In the genomic region with DNA sequence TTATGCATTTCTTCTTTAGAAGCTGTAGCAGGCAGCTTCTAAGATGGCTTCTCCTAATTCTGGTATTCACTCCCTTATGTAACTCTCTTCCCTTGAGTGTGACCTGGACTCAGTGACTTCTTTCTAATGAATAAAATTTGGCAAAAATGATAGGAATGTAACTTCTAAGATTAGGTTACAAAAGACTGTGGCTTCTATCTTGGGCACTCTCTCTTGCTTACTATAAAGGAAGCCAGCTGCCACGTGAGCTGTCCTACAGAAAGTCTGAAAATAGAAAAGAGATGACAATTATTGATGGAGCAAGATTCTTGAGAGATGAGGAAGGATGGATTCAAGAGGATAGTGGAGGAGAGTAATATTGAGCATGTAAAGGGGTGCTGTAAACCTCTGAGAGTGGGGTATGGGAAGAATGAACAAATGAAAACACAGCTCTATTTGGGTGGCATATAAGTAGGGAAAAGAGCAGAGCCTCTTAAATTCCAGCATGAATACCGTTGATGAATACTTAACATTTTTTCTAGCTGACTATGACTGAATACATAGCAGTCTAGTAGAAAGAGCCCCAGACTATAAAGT, we compare ENCODE assay signal across 12 cellular contexts. TPM values are rescaled to one million over a fixed set of nuclear protein-coding genes. Genes with fewer than 3 reads are reported as not detected.
DNase-seq lines count a peak whose midpoint lies in the region; ATAC-seq and TF ChIP-seq lines count a peak whose summit lies in the region.
"Had no signal": no experiment of that assay in that cellular context is flagged by ENCODE, and none has a peak within 500 bp of the region (broad histone marks: within the 10 kb centered on the region; RNA-seq: fewer than 3 reads in every experiment).

No MANE protein-coding gene starts in this region.

- peak overlapping the region; percentile 5 for H3K27ac ChIP-seq in epithelial cell of prostate
- no peak overlapping the region for H3K27ac ChIP-seq in effector memory CD4-positive, alpha-beta T cell (ENCODE audit: insufficient read depth, low read length, poor library complexity, severe bottlenecking)

- H3K27ac Mint-ChIP-seq in nephron, result peak overlapping the region; percentile 1 to 59 (median 58)
- H3K27ac Mint-ChIP-seq in stimulated activated memory B cell treated with anti-CD40 and anti-IgM and Interleukin-4, amounts not matched to agents 10 μg/mL and 1 μg/mL and 100 μg/mL, for 72 hours, result no peak overlapping the region
- H3K27ac Mint-ChIP-seq: activated T-helper 1 cell treated with anti-CD3 and anti-CD28 coated beads, Interleukin-12 subunit alpha, Interleukin-12 subunit beta, Interleukin-2, Interleukin-4 antibody, amounts not matched to agents 30 ng/mL and 10 ng/mL and 1 ng/mL, durations not matched to agents 14 hours and 24 hours and 36 hours had no signal

- H3K4me3 Mint-ChIP-seq in nephron, result peak overlapping the region in 1 of 3 experiments; percentile 1
- H3K4me3 Mint-ChIP-seq in stimulated activated memory B cell treated with anti-CD40 and anti-IgM and Interleukin-4, amounts not matched to agents 10 μg/mL and 1 μg/mL and 100 μg/mL, for 72 hours, result no peak overlapping the region
- H3K4me3 Mint-ChIP-seq: activated T-helper 1 cell treated with anti-CD3 and anti-CD28 coated beads, Interleukin-12 subunit alpha, Interleukin-12 subunit beta, Interleukin-2, Interleukin-4 antibody, amounts not matched to agents 30 ng/mL and 10 ng/mL and 1 ng/mL, durations not matched to agents 14 hours and 24 hours and 36 hours had no signal

- ATAC-seq in HG02938 (IDR thresholded peaks at IDR 0.05; ENCODE audit: unreplicated experiment), result no peak
- no peak for ATAC-seq in stimulated activated memory B cell treated with anti-CD40 and anti-IgM and Interleukin-4, amounts not matched to agents 10 μg/mL and 1 μg/mL and 100 μg/mL, for 72 hours

- H3K4me3 ChIP-seq in effector memory CD4-positive, alpha-beta T cell (ENCODE audit: insufficient read depth, low read depth, low read length, poor library complexity, severe bottlenecking), result no peak overlapping the region
- H3K4me3 ChIP-seq: lung had no signal

- DNase-seq in Caki2 (ENCODE audit: low read depth) (peak; percentile 86), NCI-H226 (peak; percentile 85), epithelial cell of prostate (ENCODE audit: low read depth, low spot score) (no peak)
- no peak for DNase-seq in effector memory CD4-positive, alpha-beta T cell
- DNase-seq in effector CD4-positive, alpha-beta T cell, result no peak
- DNase-seq: effector CD8-positive, alpha-beta T cell; NCI-H446 treated with DMSO at 0.1 percent for 48 hours had no signal

- no peaks in the 10 kb centered on the region for H3K9me3 ChIP-seq in effector memory CD4-positive, alpha-beta T cell (ENCODE audit: control insufficient read depth, low read length)

- H3K4me1 Mint-ChIP-seq in nephron, result peaks cover 32% of the 10 kb centered on the region
- H3K4me1 Mint-ChIP-seq in stimulated activated memory B cell treated with anti-CD40 and anti-IgM and Interleukin-4, amounts not matched to agents 10 μg/mL and 1 μg/mL and 100 μg/mL, for 72 hours, result peaks cover 22% of the 10 kb centered on the region

- TF ChIP-seq CTCF in nephron (IDR thresholded peaks at IDR 0.05; ENCODE audit: unreplicated experiment in 3 of 3), result no peak

- peaks cover 58% of the 10 kb centered on the region for H3K36me3 Mint-ChIP-seq in nephron (ENCODE audit: low read depth)
- H3K36me3 Mint-ChIP-seq in stimulated activated memory B cell treated with anti-CD40 and anti-IgM and Interleukin-4, amounts not matched to agents 10 μg/mL and 1 μg/mL and 100 μg/mL, for 72 hours, result peaks cover 28% of the 10 kb centered on the region

- H3K9me3 Mint-ChIP-seq in nephron, result no peaks in the 10 kb centered on the region
- no peaks in the 10 kb centered on the region for H3K9me3 Mint-ChIP-seq in stimulated activated memory B cell treated with anti-CD40 and anti-IgM and Interleukin-4, amounts not matched to agents 10 μg/mL and 1 μg/mL and 100 μg/mL, for 72 hours
- H3K9me3 Mint-ChIP-seq: activated T-helper 1 cell treated with anti-CD3 and anti-CD28 coated beads, Interleukin-12 subunit alpha, Interleukin-12 subunit beta, Interleukin-2, Interleukin-4 antibody, amounts not matched to agents 30 ng/mL and 10 ng/mL and 1 ng/mL, durations not matched to agents 14 hours and 24 hours and 36 hours had no signal

- H3K36me3 ChIP-seq in effector memory CD4-positive, alpha-beta T cell (ENCODE audit: control insufficient read depth, insufficient read depth, low read length), result peaks cover 3% of the 10 kb centered on the region

- in situ Hi-C loops in Caki2 (cut with HindIII; ENCODE audit: low pct_unique_long_range_greater_than_20kb, low sequenced_read_pairs), result no loop called here

- peaks cover 6% of the 10 kb centered on the region for H3K4me1 ChIP-seq in effector memory CD4-positive, alpha-beta T cell (ENCODE audit: control insufficient read depth, insufficient read depth, low read length, poor library complexity, severe bottlenecking)

- H3K27me3 Mint-ChIP-seq in nephron (ENCODE audit: low read depth), result no peaks in the 10 kb centered on the region
- no peaks in the 10 kb centered on the region for H3K27me3 Mint-ChIP-seq in stimulated activated memory B cell treated with anti-CD40 and anti-IgM and Interleukin-4, amounts not matched to agents 10 μg/mL and 1 μg/mL and 100 μg/mL, for 72 hours

- H3K27me3 ChIP-seq in effector memory CD4-positive, alpha-beta T cell (replicated peaks; ENCODE audit: control insufficient read depth, insufficient read depth, low read length, poor library complexity, severe bottlenecking), result no peaks in the 10 kb centered on the region

RNA-seq across cellular contexts. Expression of a gene that starts 5.5 kb away (rescaled TPM):
- 41.1 and 52.3 TPM in 2 replicates for total RNA-seq in Caki2 (2014; rRNA removed; shearing (Covaris generic); ENCODE audit: low replicate concordance)

RNA-seq across cellular contexts. Expression of a gene that starts 19.5 kb away (rescaled TPM):
- total RNA-seq in Caki2 (2014; rRNA removed; shearing (Covaris generic); ENCODE audit: low replicate concordance), result 0.09 and 0.10 TPM in 2 replicates

Comparison
In these comparisons a context has a peak if more than half of its experiments do, and no peak if none do; other contexts are left out.
1. DNase-seq: peak in Caki2 (single experiment) and NCI-H226 (single experiment); none in epithelial cell of prostate (single experiment), effector memory CD4-positive, alpha-beta T cell (0 of 3) and effector CD4-positive, alpha-beta T cell (single experiment).